8 cellular contexts compared by ENCODE assay signal in genomic region chr12:108514973-108515814, GRCh38. TPM values are rescaled to one million over a fixed set of nuclear protein-coding genes. Genes with fewer than 3 reads are reported as not detected.
DNase-seq lines count a peak whose midpoint lies in the region; ATAC-seq and TF ChIP-seq lines count a peak whose summit lies in the region.

TSS of gene FICD (plus strand) at chr12:108515277. CDS start at chr12:108516973, 1,696 bp downstream.

- intact Hi-C loops in activated CD4-positive, alpha-beta T cell treated with anti-CD3 and anti-CD28 coated beads, Interleukin-2, amount 10 ng/mL, durations not matched to agents 24 days and 14 days (cut with micrococcal nuclease) = loop anchor here (1.0 to 10.0 kb wide), 5 partner anchors 46 to 830 kb away; partner anchors contain the start of genes ALKBH2, PRDM4, PWP1 and SART3

- H3K27ac Mint-ChIP-seq in activated CD4-positive, alpha-beta T cell treated with anti-CD3 and anti-CD28 coated beads, Interleukin-2, amount 10 ng/mL, durations not matched to agents 24 days and 14 days = peak within 1 kb of the TSS; percentile 84

- peak within 1 kb of the TSS; percentile 78 for H3K27ac ChIP-seq in C4-2B

- no peak for TF ChIP-seq CTCF in C4-2B (conservative IDR thresholded peaks at IDR 0.05)

- DNase-seq in NCI-H69 (lab: John Stamatoyannopoulos, UW) (peak; percentile 100), cortex of kidney (lab: John Stamatoyannopoulos, UW) (peak; percentile 74), left kidney (ENCODE audit: low read depth, low spot score) (peak; percentile 100)
- peak; percentile 100 for DNase-seq in activated CD4-positive, alpha-beta T cell treated with anti-CD3 and anti-CD28 coated beads, Interleukin-2, amount 10 ng/mL, durations not matched to agents 24 days and 14 days
- peak; percentile 99 for DNase-seq in stimulated activated CD4-positive, alpha-beta T cell treated with anti-CD3 and anti-CD28 coated beads, Interleukin-1b, Interleukin-23, amount 100 ng/mL, for 48 hours

- no peaks in the 10 kb centered on the region for H3K9me3 Mint-ChIP-seq in activated CD4-positive, alpha-beta T cell treated with anti-CD3 and anti-CD28 coated beads, Interleukin-2, amount 10 ng/mL, durations not matched to agents 24 days and 14 days

- peaks cover 25% of the 10 kb centered on the region for H3K36me3 Mint-ChIP-seq in activated CD4-positive, alpha-beta T cell treated with anti-CD3 and anti-CD28 coated beads, Interleukin-2, amount 10 ng/mL, durations not matched to agents 24 days and 14 days (ENCODE audit: low read depth)

- ATAC-seq in GM19372 (IDR thresholded peaks at IDR 0.05; ENCODE audit: low read depth, unreplicated experiment) = peak; percentile 91
- peak; percentile 90 for ATAC-seq in HG03521 (IDR thresholded peaks at IDR 0.05; ENCODE audit: unreplicated experiment)

- H3K4me3 Mint-ChIP-seq in activated CD4-positive, alpha-beta T cell treated with anti-CD3 and anti-CD28 coated beads, Interleukin-2, amount 10 ng/mL, durations not matched to agents 24 days and 14 days = peak within 1 kb of the TSS; percentile 94

- H3K27me3 Mint-ChIP-seq in activated CD4-positive, alpha-beta T cell treated with anti-CD3 and anti-CD28 coated beads, Interleukin-2, amount 10 ng/mL, durations not matched to agents 24 days and 14 days = no peaks in the 10 kb centered on the region

- peaks cover 31% of the 10 kb centered on the region for H3K4me1 Mint-ChIP-seq in activated CD4-positive, alpha-beta T cell treated with anti-CD3 and anti-CD28 coated beads, Interleukin-2, amount 10 ng/mL, durations not matched to agents 24 days and 14 days

RNA-seq across cellular contexts. Expression of gene FICD, which starts in this region (rescaled TPM):
- 5.9 and 6.6 TPM in 2 replicates for total RNA-seq in activated CD4-positive, alpha-beta T cell treated with anti-CD3 and anti-CD28 coated beads, Interleukin-2, amount 10 ng/mL, durations not matched to agents 24 days and 14 days

Comparison
In these comparisons a context has a peak if more than half of its experiments do, and no peak if none do; other contexts are left out.
1. Peak in every context shown above with its lines: DNase-seq, ATAC-seq and H3K27ac ChIP-seq.